ENCODE assay signal across 1 cellular context in the genomic region with DNA sequence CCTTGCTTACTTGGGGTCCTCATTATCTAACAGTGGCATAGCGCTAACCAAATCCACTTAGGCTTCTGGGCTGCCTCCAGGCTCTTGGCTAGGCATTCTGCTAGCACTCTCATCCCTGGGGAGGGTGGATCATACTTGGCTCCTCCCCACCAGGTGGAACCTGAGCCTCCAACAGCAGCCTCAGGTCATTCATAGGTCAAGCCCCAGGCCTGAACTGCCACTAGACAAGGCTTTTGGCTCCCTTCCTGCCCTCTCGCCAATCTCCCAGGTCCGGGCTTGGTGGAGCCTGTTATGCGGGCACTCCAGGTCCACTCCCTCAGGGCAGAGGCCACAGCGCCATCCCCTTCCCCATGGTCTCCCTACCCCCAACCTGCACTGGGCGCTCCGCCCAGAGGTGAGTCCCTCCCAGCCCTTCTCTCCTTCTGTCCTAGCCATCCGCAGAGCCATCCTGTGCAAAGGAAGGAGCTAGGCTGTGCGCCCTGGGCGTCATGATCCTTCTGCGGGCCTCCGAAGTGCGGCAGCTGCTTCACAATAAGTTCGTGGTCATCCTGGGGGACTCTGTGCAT.
TF ChIP-seq lines count a peak whose summit lies in the region.

No MANE protein-coding gene starts in this region.

TF ChIP-seq in IMR-90, 13 proteins besides CTCF, POLR2A, EP300 and RAD21 (continued from another document):
- TF ChIP-seq, protein P1, sequence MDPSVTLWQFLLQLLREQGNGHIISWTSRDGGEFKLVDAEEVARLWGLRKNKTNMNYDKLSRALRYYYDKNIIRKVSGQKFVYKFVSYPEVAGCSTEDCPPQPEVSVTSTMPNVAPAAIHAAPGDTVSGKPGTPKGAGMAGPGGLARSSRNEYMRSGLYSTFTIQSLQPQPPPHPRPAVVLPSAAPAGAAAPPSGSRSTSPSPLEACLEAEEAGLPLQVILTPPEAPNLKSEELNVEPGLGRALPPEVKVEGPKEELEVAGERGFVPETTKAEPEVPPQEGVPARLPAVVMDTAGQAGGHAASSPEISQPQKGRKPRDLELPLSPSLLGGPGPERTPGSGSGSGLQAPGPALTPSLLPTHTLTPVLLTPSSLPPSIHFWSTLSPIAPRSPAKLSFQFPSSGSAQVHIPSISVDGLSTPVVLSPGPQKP (IDR thresholded peaks at IDR 0.05; ENCODE audit: borderline replicate concordance, low read depth, low read length): no peak
